1 cellular context compared by ENCODE assay signal in the genomic region with DNA sequence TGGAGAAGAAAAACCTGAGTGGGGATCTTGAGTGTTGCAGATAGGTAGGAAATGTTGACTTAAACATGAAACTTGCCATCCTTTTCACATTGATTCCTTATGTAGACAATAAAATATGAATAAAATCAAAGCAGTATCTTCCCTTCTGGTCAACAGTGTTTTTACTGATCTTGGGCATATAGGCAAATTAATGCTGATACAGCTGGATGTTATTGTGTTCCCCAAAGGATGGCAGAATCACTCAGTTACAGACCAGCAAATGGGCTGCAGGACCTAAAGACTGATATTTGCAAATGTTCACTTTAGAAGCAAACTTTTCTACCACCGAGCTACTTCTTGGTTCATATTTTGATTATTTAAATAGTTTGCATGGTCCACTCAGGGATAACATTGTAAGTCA.
TF ChIP-seq lines count a peak whose summit lies in the region.

No MANE protein-coding gene starts in this region.

TF ChIP-seq in IMR-90, 13 proteins besides CTCF, POLR2A, EP300 and RAD21:
- TF ChIP-seq NFE2L2 (IDR thresholded peaks at IDR 0.05; ENCODE audit: low read depth, low read length), result no peak
- peak; percentile 61 for TF ChIP-seq MAFK (IDR thresholded peaks at IDR 0.05; ENCODE audit: low read depth, low read length)
- no peak for TF ChIP-seq MAZ (IDR thresholded peaks at IDR 0.05; ENCODE audit: borderline replicate concordance, low read depth, low read length)
- no peak for TF ChIP-seq FOS (IDR thresholded peaks at IDR 0.05; ENCODE audit: low read depth, low read length)
